Comparison of ENCODE assay signal across 10 cellular contexts in the genomic region with DNA sequence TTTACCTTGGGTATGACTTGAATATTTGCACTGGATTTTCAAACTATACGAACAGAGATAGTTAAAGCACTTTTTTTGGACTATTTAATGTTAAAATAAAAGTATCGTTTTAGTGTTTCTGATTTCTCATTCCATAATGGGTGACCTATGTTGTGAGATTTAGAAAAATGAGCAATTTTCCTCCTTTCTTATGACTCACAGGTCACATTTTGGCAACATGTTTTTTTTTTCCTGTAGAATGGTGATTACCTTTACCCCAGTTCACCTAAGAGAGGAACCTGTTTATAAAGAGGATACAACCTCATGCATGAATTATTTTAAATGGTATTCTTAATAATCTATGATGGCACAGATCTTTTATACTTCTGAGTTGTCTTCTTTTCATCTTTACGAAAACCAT.
DNase-seq lines count a peak whose midpoint lies in the region; ATAC-seq and TF ChIP-seq lines count a peak whose summit lies in the region.
"Had no signal": no experiment of that assay in that cellular context is flagged by ENCODE, and none has a peak within 500 bp of the region (broad histone marks: within the 10 kb centered on the region; RNA-seq: fewer than 3 reads in every experiment).

No MANE protein-coding gene starts in this region.

- peaks cover 32% of the 10 kb centered on the region for H3K36me3 Mint-ChIP-seq in activated CD8-positive, alpha-beta memory T cell treated with anti-CD3 and anti-CD28 coated beads, Interleukin-2, amount 10 ng/mL, durations not matched to agents 7 days and 5 days
- peaks cover 53% of the 10 kb centered on the region for H3K36me3 Mint-ChIP-seq in activated CD8-positive, alpha-beta T cell treated with anti-CD3 and anti-CD28 coated beads, Interleukin-2, amount 10 ng/mL, durations not matched to agents 7 days and 5 days (ENCODE audit: low read depth)

- H3K9me3 ChIP-seq in gastroesophageal sphincter = no peaks in the 10 kb centered on the region
- peaks cover 0 to 3% (median 0%) of the 10 kb centered on the region in 5 donors for H3K9me3 ChIP-seq in subcutaneous abdominal adipose tissue (ENCODE audit: control insufficient read depth in 5 of 5, low read length in 5 of 5)
- H3K9me3 ChIP-seq: pancreas had no signal

- CTCF ChIA-PET in activated CD8-positive, alpha-beta memory T cell treated with anti-CD3 and anti-CD28 coated beads, Interleukin-2, amount 10 ng/mL, durations not matched to agents 7 days and 5 days (lab: Charles Lee) = no interaction called here
- CTCF ChIA-PET in activated CD8-positive, alpha-beta T cell treated with anti-CD3 and anti-CD28 coated beads, Interleukin-2, amount 10 ng/mL, durations not matched to agents 7 days and 5 days (lab: Charles Lee) = interaction anchor here (1.8 kb wide), 1 partner anchor 10 kb away, joined by 4 read pairs; no protein-coding TSS in a partner anchor

- no peak for ATAC-seq in activated CD8-positive, alpha-beta memory T cell treated with anti-CD3 and anti-CD28 coated beads, Interleukin-2, amount 10 ng/mL, durations not matched to agents 7 days and 5 days
- no peak for ATAC-seq in activated CD8-positive, alpha-beta T cell treated with anti-CD3 and anti-CD28 coated beads, Interleukin-2, amount 10 ng/mL, durations not matched to agents 7 days and 5 days
- ATAC-seq in gastroesophageal sphincter = no peak

- no peak for DNase-seq in activated CD8-positive, alpha-beta memory T cell treated with anti-CD3 and anti-CD28 coated beads, Interleukin-2, amount 10 ng/mL, durations not matched to agents 7 days and 5 days
- no peak for DNase-seq in activated CD8-positive, alpha-beta memory T cell treated with anti-CD3 and anti-CD28 coated beads, Interleukin-2, amount 50 U/mL, for 4 hours
- DNase-seq in activated CD8-positive, alpha-beta T cell treated with anti-CD3 and anti-CD28 coated beads, Interleukin-2, amount 10 ng/mL, durations not matched to agents 7 days and 5 days = no peak
- DNase-seq in effector CD4-positive, alpha-beta T cell = no peak
- DNase-seq in stimulated activated CD4-positive, alpha-beta T cell treated with anti-CD3 and anti-CD28 coated beads, Interleukin-2, amount 100 ng/mL, for 24 hours = no peak
- no peak for DNase-seq in Ammon's horn (ENCODE audit: low spot score)
- DNase-seq: activated B cell treated with CpG ODN at 0.5 μM for 24 hours, pancreas had no signal

- WGBS in gastroesophageal sphincter (ENCODE audit: low coverage in 1 of 2), 2 donors = 71 to 89% methylated on average over 3 of the region's 3 CpGs

- peak overlapping the region; percentile 62 for H3K4me3 Mint-ChIP-seq in activated CD8-positive, alpha-beta memory T cell treated with anti-CD3 and anti-CD28 coated beads, Interleukin-2, amount 10 ng/mL, durations not matched to agents 7 days and 5 days
- peak overlapping the region; percentile 64 for H3K4me3 Mint-ChIP-seq in activated CD8-positive, alpha-beta T cell treated with anti-CD3 and anti-CD28 coated beads, Interleukin-2, amount 10 ng/mL, durations not matched to agents 7 days and 5 days
- H3K4me3 Mint-ChIP-seq: activated B cell treated with CpG ODN at 0.5 μM for 24 hours had no signal

- H3K27ac ChIP-seq in gastroesophageal sphincter (peak overlapping the region; percentile 18 to 69 (median 63)), subcutaneous abdominal adipose tissue (ENCODE audit: low read depth, low read length) (peak overlapping the region; percentile 84)

- TF ChIP-seq EP300 in gastroesophageal sphincter (IDR thresholded peaks at IDR 0.05) = no peak

- peak overlapping the region; percentile 92 for H3K27ac Mint-ChIP-seq in activated CD8-positive, alpha-beta memory T cell treated with anti-CD3 and anti-CD28 coated beads, Interleukin-2, amount 10 ng/mL, durations not matched to agents 7 days and 5 days
- peak overlapping the region; percentile 88 for H3K27ac Mint-ChIP-seq in activated CD8-positive, alpha-beta T cell treated with anti-CD3 and anti-CD28 coated beads, Interleukin-2, amount 10 ng/mL, durations not matched to agents 7 days and 5 days
- H3K27ac Mint-ChIP-seq: activated B cell treated with CpG ODN at 0.5 μM for 24 hours had no signal

- H3K9me3 Mint-ChIP-seq in activated CD8-positive, alpha-beta memory T cell treated with anti-CD3 and anti-CD28 coated beads, Interleukin-2, amount 10 ng/mL, durations not matched to agents 7 days and 5 days (ENCODE audit: low read depth) = no peaks in the 10 kb centered on the region
- H3K9me3 Mint-ChIP-seq in activated CD8-positive, alpha-beta T cell treated with anti-CD3 and anti-CD28 coated beads, Interleukin-2, amount 10 ng/mL, durations not matched to agents 7 days and 5 days (ENCODE audit: insufficient read depth) = peaks cover 25% of the 10 kb centered on the region

- no peak for TF ChIP-seq CTCF in gastroesophageal sphincter (IDR thresholded peaks at IDR 0.05)

- POLR2A ChIA-PET in activated CD8-positive, alpha-beta T cell treated with anti-CD3 and anti-CD28 coated beads, Interleukin-2, amount 10 ng/mL, durations not matched to agents 7 days and 5 days (lab: Charles Lee) = no interaction called here

- H3K4me1 ChIP-seq in gastroesophageal sphincter (peaks cover 16 to 58% (median 29%) of the 10 kb centered on the region in 3 donors), subcutaneous abdominal adipose tissue (ENCODE audit: control insufficient read depth in 5 of 5, insufficient read depth in 5 of 5, low read length in 5 of 5) (peaks cover 0 to 43% (median 40%) of the 10 kb centered on the region in 5 donors)

- peaks cover 91% of the 10 kb centered on the region for H3K4me1 Mint-ChIP-seq in activated CD8-positive, alpha-beta memory T cell treated with anti-CD3 and anti-CD28 coated beads, Interleukin-2, amount 10 ng/mL, durations not matched to agents 7 days and 5 days
- H3K4me1 Mint-ChIP-seq in activated CD8-positive, alpha-beta T cell treated with anti-CD3 and anti-CD28 coated beads, Interleukin-2, amount 10 ng/mL, durations not matched to agents 7 days and 5 days (ENCODE audit: low read depth) = peaks cover 83% of the 10 kb centered on the region

- no peaks in the 10 kb centered on the region for H3K27me3 Mint-ChIP-seq in activated CD8-positive, alpha-beta memory T cell treated with anti-CD3 and anti-CD28 coated beads, Interleukin-2, amount 10 ng/mL, durations not matched to agents 7 days and 5 days
- H3K27me3 Mint-ChIP-seq in activated CD8-positive, alpha-beta T cell treated with anti-CD3 and anti-CD28 coated beads, Interleukin-2, amount 10 ng/mL, durations not matched to agents 7 days and 5 days (ENCODE audit: low read depth) = no peaks in the 10 kb centered on the region
- H3K27me3 Mint-ChIP-seq: activated B cell treated with CpG ODN at 0.5 μM for 24 hours had no signal

- H3K27me3 ChIP-seq in gastroesophageal sphincter (no peaks in the 10 kb centered on the region), subcutaneous abdominal adipose tissue (ENCODE audit: control insufficient read depth in 5 of 5, insufficient read depth in 4 of 5, low read length in 5 of 5) (no peaks in the 10 kb centered on the region)
- H3K27me3 ChIP-seq: pancreas had no signal

- H3K4me3 ChIP-seq in gastroesophageal sphincter (no peak overlapping the region), subcutaneous abdominal adipose tissue (ENCODE audit: low read depth in 1 of 5, low read length in 5 of 5) (no peak overlapping the region)
- H3K4me3 ChIP-seq: pancreas had no signal

- TF ChIP-seq POLR2A in gastroesophageal sphincter (IDR thresholded peaks at IDR 0.05) = no peak

- H3K9ac ChIP-seq in subcutaneous abdominal adipose tissue (ENCODE audit: low read length in 5 of 5) = peak overlapping the region in 2 of 5 donors; percentile 53 to 76

- H3K36me3 ChIP-seq in gastroesophageal sphincter (no peaks in the 10 kb centered on the region), subcutaneous abdominal adipose tissue (ENCODE audit: control insufficient read depth in 5 of 5, insufficient read depth in 5 of 5, low read length in 5 of 5) (no peaks in the 10 kb centered on the region)
- H3K36me3 ChIP-seq: pancreas had no signal
